ENCODE assay signal across 7 cellular contexts in genomic region chrX:67732864-67733263, GRCh38.
"Had no signal": no experiment of that assay in that cellular context is flagged by ENCODE, and none has a peak within 500 bp of the region (broad histone marks: within the 10 kb centered on the region; RNA-seq: fewer than 3 reads in every experiment).

No MANE protein-coding gene starts in this region.

- H3K36me3 ChIP-seq: HAP-1 had no signal

- H3K9me3 ChIP-seq: HAP-1 had no signal

- DNase-seq: GOT3, H7, HFFc6, KG1 had no signal

- H3K4me1 ChIP-seq: HAP-1 had no signal

- H3K4me3 ChIP-seq: HAP-1 had no signal

- FAIRE-seq: HTR-8/SVneo had no signal

- ATAC-seq: HCT116 had no signal
